Comparison of ENCODE assay signal across 8 cellular contexts in genomic region chr19:54462713-54463530, GRCh38. TPM values are rescaled to one million over a fixed set of nuclear protein-coding genes. Genes with fewer than 3 reads are reported as not detected.
DNase-seq lines count a peak whose midpoint lies in the region; ATAC-seq and TF ChIP-seq lines count a peak whose summit lies in the region.

No MANE protein-coding gene starts in this region.

- H3K4me2 ChIP-seq in osteoblast (ENCODE audit: insufficient read depth, low read length), result peak overlapping the region; percentile 87

- H3K9me3 ChIP-seq in osteoblast (ENCODE audit: low read depth, low read length), result no peaks in the 10 kb centered on the region
- H3K9me3 ChIP-seq in upper lobe of right lung, result no peaks in the 10 kb centered on the region

- H3K27me3 ChIP-seq in ACC112 (ENCODE audit: insufficient read depth, low read length) (no peaks in the 10 kb centered on the region), osteoblast (ENCODE audit: insufficient read depth, low read length) (no peaks in the 10 kb centered on the region), upper lobe of right lung (no peaks in the 10 kb centered on the region)

- ATAC-seq in GM18519 (IDR thresholded peaks at IDR 0.05; ENCODE audit: low FRiP score, unreplicated experiment) (peak; percentile 5), HG03159 (IDR thresholded peaks at IDR 0.05; ENCODE audit: unreplicated experiment) (peak; percentile 23), upper lobe of right lung (peak; percentile 40)

- H3K27ac ChIP-seq in ACC112 (ENCODE audit: low read depth, low read length) (peak overlapping the region; percentile 90), osteoblast (ENCODE audit: low read depth, low read length) (peak overlapping the region; percentile 83), upper lobe of right lung (peak overlapping the region; percentile 98)

- H3K4me3 ChIP-seq in ACC112 (ENCODE audit: low read depth, low read length), result peak overlapping the region; percentile 80
- peak overlapping the region; percentile 76 for H3K4me3 ChIP-seq in osteoblast (ENCODE audit: insufficient read depth, low read length)
- H3K4me3 ChIP-seq in upper lobe of right lung, result peak overlapping the region; percentile 71

- H4K20me1 ChIP-seq in osteoblast (ENCODE audit: insufficient read depth, low read length), result peaks cover 30% of the 10 kb centered on the region

- H2AFZ ChIP-seq in ACC112 (ENCODE audit: low read length, unreplicated experiment), result no peak overlapping the region
- H2AFZ ChIP-seq in osteoblast (ENCODE audit: low read length), result no peak overlapping the region

- intact Hi-C loops in upper lobe of right lung (cut with DNase I), result no loop called here

- H3K79me2 ChIP-seq in ACC112 (ENCODE audit: control insufficient read depth, insufficient read depth, low read length, unreplicated experiment) (peaks cover 10% of the 10 kb centered on the region), osteoblast (ENCODE audit: insufficient read depth, low read length) (peaks cover 40% of the 10 kb centered on the region)

- H3K4me1 ChIP-seq in ACC112 (ENCODE audit: control insufficient read depth, insufficient read depth, low read length, unreplicated experiment) (peaks cover 6% of the 10 kb centered on the region), osteoblast (ENCODE audit: insufficient read depth, low read length) (peaks cover 23% of the 10 kb centered on the region), upper lobe of right lung (peaks cover 18% of the 10 kb centered on the region)

- TF ChIP-seq CTCF in osteoblast (IDR thresholded peaks at IDR 0.05; ENCODE audit: extremely low read depth, low read depth, low read length), result peak; percentile 18
- peak; percentile 31 for TF ChIP-seq CTCF in upper lobe of right lung (IDR thresholded peaks at IDR 0.05)

- DNase-seq in RPMI8226, result peak; percentile 85
- peak in 3 of 4 experiments; percentile 50 to 54 (median 51) for DNase-seq in activated naive CD4-positive, alpha-beta T cell (lab: John Stamatoyannopoulos, UW)
- DNase-seq in globus pallidus (ENCODE audit: low spot score), result peak; percentile 57
- peak; percentile 93 for DNase-seq in osteoblast (ENCODE audit: insufficient read length, low spot score, missing footprints)
- DNase-seq in upper lobe of right lung, result peak; percentile 89

- H3K36me3 ChIP-seq in ACC112 (ENCODE audit: insufficient read depth, low read length) (no peaks in the 10 kb centered on the region), osteoblast (ENCODE audit: insufficient read depth, low read length) (peaks cover 39% of the 10 kb centered on the region), upper lobe of right lung (peaks cover 41% of the 10 kb centered on the region)

RNA-seq across cellular contexts. Expression of gene LENG9, which starts 0.7 kb away (rescaled TPM):
- total RNA-seq in osteoblast (14.4 and 21.4 TPM in 2 replicates), upper lobe of right lung (7.2 TPM)

RNA-seq across cellular contexts. Expression of gene CDC42EP5, which starts 10.2 kb away (rescaled TPM):
- 18.8 and 20.3 TPM in 2 replicates for total RNA-seq in osteoblast
- 38.2 TPM for total RNA-seq in upper lobe of right lung

RNA-seq across cellular contexts. Expression of gene LENG8, which starts 13.9 kb away (rescaled TPM):
- total RNA-seq in osteoblast, result 40.7 and 42.3 TPM in 2 replicates
- 191 TPM for total RNA-seq in upper lobe of right lung

RNA-seq across cellular contexts. Expression of gene LAIR2, which starts 39.7 kb away (rescaled TPM):
- total RNA-seq in osteoblast, result not detected in 2 replicates
- not detected for total RNA-seq in upper lobe of right lung

RNA-seq across cellular contexts. Expression of gene TTYH1, which starts 47.7 kb away (rescaled TPM):
- not detected in 2 replicates for total RNA-seq in osteoblast
- total RNA-seq in upper lobe of right lung, result not detected

Comparison
In these comparisons a context has a peak if more than half of its experiments do, and no peak if none do; other contexts are left out.
1. Peak in every context shown above with its lines: DNase-seq, ATAC-seq, H3K4me3 ChIP-seq and H3K27ac ChIP-seq.